35 cellular contexts compared by ENCODE assay signal in the genomic region with DNA sequence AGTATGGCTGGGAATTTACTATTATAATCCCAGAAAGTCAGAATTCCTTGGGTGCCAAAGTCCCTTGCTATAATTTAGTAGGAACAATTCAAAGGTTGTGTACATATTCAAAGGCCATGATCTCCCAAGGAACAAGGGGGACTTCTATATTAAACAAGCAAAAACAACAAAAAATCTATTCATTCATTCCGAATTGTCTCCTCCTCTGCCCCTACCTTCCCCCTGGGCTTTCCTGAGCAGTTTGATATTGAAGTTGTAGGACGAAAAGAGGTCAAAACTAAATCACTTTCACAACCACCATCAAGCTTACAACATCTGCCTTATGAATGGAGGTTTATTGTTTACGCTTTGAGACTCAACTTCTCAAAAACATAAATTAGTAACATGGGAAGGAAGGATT.
"Had no signal": no experiment of that assay in that cellular context is flagged by ENCODE, and none has a peak within 500 bp of the region (broad histone marks: within the 10 kb centered on the region; RNA-seq: fewer than 3 reads in every experiment).

No MANE protein-coding gene starts in this region.

- H3K27me3 Mint-ChIP-seq: activated B cell treated with CpG ODN at 0.5 μM for 24 hours; activated CD4-positive, alpha-beta memory T cell treated with anti-CD3 and anti-CD28 coated beads for 36 hours; activated CD8-positive, alpha-beta T cell treated with anti-CD3 and anti-CD28 coated beads for 36 hours; activated naive CD8-positive, alpha-beta T cell treated with anti-CD3 and anti-CD28 coated beads for 36 hours had no signal

- H3K9me3 Mint-ChIP-seq: activated B cell treated with CpG ODN at 0.5 μM for 24 hours; activated CD4-positive, alpha-beta memory T cell treated with anti-CD3 and anti-CD28 coated beads for 36 hours; activated CD4-positive, alpha-beta T cell treated with anti-CD3 and anti-CD28 coated beads, Interleukin-2, amount 10 ng/mL, durations not matched to agents 24 days and 14 days; activated naive CD8-positive, alpha-beta T cell treated with anti-CD3 and anti-CD28 coated beads for 36 hours; activated T-cell treated with anti-CD3 and anti-CD28 coated beads, Interleukin-2, amount 50 U/mL, for 4 hours; activated T-cell treated with anti-CD3 and anti-CD28 coated beads, Interleukin-2, amount 50 U/mL, for 72 hours; activated T-helper 1 cell treated with anti-CD3 and anti-CD28 coated beads, Interleukin-12 subunit alpha, Interleukin-12 subunit beta, Interleukin-2, Interleukin-4 antibody, amounts not matched to agents 30 ng/mL and 10 ng/mL and 1 ng/mL, durations not matched to agents 14 hours and 24 hours and 36 hours; T-helper 2 cell treated with Interferon-gamma antibody and Interleukin-4, amounts not matched to agents 5 μg/mL and 100 μg/mL, for 36 hours had no signal

- DNase-seq: activated B cell treated with CpG ODN at 0.5 μM for 24 hours; activated CD4-positive, alpha-beta memory T cell treated with anti-CD3 and anti-CD28 coated beads for 36 hours; activated CD4-positive, alpha-beta T cell treated with anti-CD3 and anti-CD28 coated beads for 4 hours; activated CD4-positive, alpha-beta T cell treated with anti-CD3 and anti-CD28 coated beads, Interleukin-2, amount 10 ng/mL, durations not matched to agents 24 days and 14 days; activated CD4-positive, alpha-beta T cell treated with anti-CD3 and anti-CD28 coated beads, Interleukin-2, amount 50 U/mL, for 1 hour; activated CD4-positive, alpha-beta T cell treated with anti-CD3 and anti-CD28 coated beads, Interleukin-2, amount 50 U/mL, for 4 hours; activated CD4-positive, CD25-positive, alpha-beta regulatory T cell treated with anti-CD3 and anti-CD28 coated beads, Interleukin-2, amount 50 U/mL, for 72 hours; activated CD8-positive, alpha-beta memory T cell treated with anti-CD3 and anti-CD28 coated beads, Interleukin-2, amount 50 U/mL, for 4 hours; activated effector memory CD4-positive, alpha-beta T cell treated with anti-CD3 and anti-CD28 coated beads, Interleukin-2, amount 50 U/mL, for 16 hours; activated gamma-delta T cell treated with Interleukin-2 at 50 U/mL for 16 hours; activated naive CD4-positive, alpha-beta T cell; activated naive CD4-positive, alpha-beta T cell treated with anti-CD3 and anti-CD28 coated beads for 36 hours; activated naive CD4-positive, alpha-beta T cell treated with anti-CD3 and anti-CD28 coated beads, Interleukin-2, amount 50 U/mL, for 16 hours; activated naive CD8-positive, alpha-beta T cell treated with anti-CD3 and anti-CD28 coated beads for 36 hours; activated T-cell treated with anti-CD3 and anti-CD28 coated beads for 4 hours; activated T-cell treated with anti-CD3 and anti-CD28 coated beads, Interleukin-2, amount 50 U/mL, for 1 hour; activated T-cell treated with anti-CD3 and anti-CD28 coated beads, Interleukin-2, amount 50 U/mL, for 4 hours; activated T-cell treated with anti-CD3 and anti-CD28 coated beads, Interleukin-2, amount 50 U/mL, for 72 hours; adrenal gland; amniotic stem cell; aorta; body of pancreas; brain microvascular endothelial cell; central memory CD4-positive, alpha-beta T cell; T-helper 2 cell; T-helper 9 cell had no signal

- H3K4me3 ChIP-seq: adrenal gland, body of pancreas, breast epithelium had no signal

- H3K27me3 ChIP-seq: adrenal gland, body of pancreas, brain microvascular endothelial cell, breast epithelium had no signal

- H3K4me3 Mint-ChIP-seq: activated B cell treated with CpG ODN at 0.5 μM for 24 hours; activated CD4-positive, alpha-beta memory T cell treated with anti-CD3 and anti-CD28 coated beads for 36 hours; activated CD4-positive, alpha-beta T cell treated with anti-CD3 and anti-CD28 coated beads, Interleukin-2, amount 10 ng/mL, durations not matched to agents 24 days and 14 days; activated CD8-positive, alpha-beta T cell treated with anti-CD3 and anti-CD28 coated beads for 36 hours; activated naive CD4-positive, alpha-beta T cell treated with anti-CD3 and anti-CD28 coated beads for 36 hours; activated naive CD8-positive, alpha-beta T cell treated with anti-CD3 and anti-CD28 coated beads for 36 hours; activated T-cell treated with anti-CD3 and anti-CD28 coated beads, Interleukin-2, amount 50 U/mL, for 4 hours; activated T-cell treated with anti-CD3 and anti-CD28 coated beads, Interleukin-2, amount 50 U/mL, for 72 hours; activated T-helper 1 cell treated with anti-CD3 and anti-CD28 coated beads, Interleukin-12 subunit alpha, Interleukin-12 subunit beta, Interleukin-2, Interleukin-4 antibody, amounts not matched to agents 30 ng/mL and 10 ng/mL and 1 ng/mL, durations not matched to agents 14 hours and 24 hours and 36 hours; activated T-helper 17 cell treated with anti-CD3 and anti-CD28 coated beads, Interleukin-2, amount 50 U/mL, for 72 hours; T-helper 1 cell treated with Interleukin-12 subunit alpha and Interleukin-12 subunit beta and Interleukin-4 antibody, amounts not matched to agents 30 μg/mL and 1 μg/mL, for 36 hours; T-helper 2 cell treated with Interferon-gamma antibody and Interleukin-4, amounts not matched to agents 5 μg/mL and 100 μg/mL, for 36 hours had no signal

- FAIRE-seq: TTC549 had no signal

- H3K27ac Mint-ChIP-seq: activated B cell treated with CpG ODN at 0.5 μM for 24 hours; activated CD4-positive, alpha-beta memory T cell treated with anti-CD3 and anti-CD28 coated beads for 36 hours; activated CD4-positive, alpha-beta T cell treated with anti-CD3 and anti-CD28 coated beads, Interleukin-2, amount 10 ng/mL, durations not matched to agents 24 days and 14 days; activated CD8-positive, alpha-beta T cell treated with anti-CD3 and anti-CD28 coated beads for 36 hours; activated naive CD4-positive, alpha-beta T cell treated with anti-CD3 and anti-CD28 coated beads for 36 hours; activated naive CD4-positive, alpha-beta T cell treated with anti-CD3 and anti-CD28 coated beads, Interleukin-2, amount 50 U/mL, for 72 hours; activated naive CD8-positive, alpha-beta T cell treated with anti-CD3 and anti-CD28 coated beads for 36 hours; activated T-cell treated with anti-CD3 and anti-CD28 coated beads, Interleukin-2, amount 50 U/mL, for 72 hours; activated T-helper 1 cell treated with anti-CD3 and anti-CD28 coated beads, Interleukin-12 subunit alpha, Interleukin-12 subunit beta, Interleukin-2, Interleukin-4 antibody, amounts not matched to agents 30 ng/mL and 10 ng/mL and 1 ng/mL, durations not matched to agents 14 hours and 24 hours and 36 hours; activated T-helper 17 cell treated with anti-CD3 and anti-CD28 coated beads, Interleukin-2, amount 50 U/mL, for 72 hours; T-helper 1 cell treated with Interleukin-12 subunit alpha and Interleukin-12 subunit beta and Interleukin-4 antibody, amounts not matched to agents 30 μg/mL and 1 μg/mL, for 36 hours; T-helper 2 cell treated with Interferon-gamma antibody and Interleukin-4, amounts not matched to agents 5 μg/mL and 100 μg/mL, for 36 hours had no signal

- H3K27ac ChIP-seq: adrenal gland, body of pancreas, brain microvascular endothelial cell, breast epithelium, VCaP had no signal

- H3K36me3 Mint-ChIP-seq: activated CD4-positive, alpha-beta memory T cell treated with anti-CD3 and anti-CD28 coated beads for 36 hours; activated naive CD4-positive, alpha-beta T cell treated with anti-CD3 and anti-CD28 coated beads, Interleukin-2, amount 50 U/mL, for 72 hours; activated naive CD8-positive, alpha-beta T cell treated with anti-CD3 and anti-CD28 coated beads for 36 hours had no signal

- H3K36me3 ChIP-seq: adrenal gland, brain microvascular endothelial cell, breast epithelium had no signal

- ATAC-seq: activated CD8-positive, alpha-beta T cell treated with anti-CD3 and anti-CD28 coated beads for 36 hours; activated naive CD4-positive, alpha-beta T cell treated with anti-CD3 and anti-CD28 coated beads, Interleukin-2, amount 50 U/mL, for 72 hours; activated T-cell treated with anti-CD3 and anti-CD28 coated beads, Interleukin-2, amount 50 U/mL, for 4 hours; activated T-cell treated with anti-CD3 and anti-CD28 coated beads, Interleukin-2, amount 50 U/mL, for 72 hours; activated T-helper 17 cell treated with anti-CD3 and anti-CD28 coated beads, Interleukin-2, amount 50 U/mL, for 72 hours; body of pancreas had no signal

- H3K4me1 ChIP-seq: adrenal gland, body of pancreas, breast epithelium had no signal
